In genomic region chr6:133430530-133430929, GRCh38 we compare ENCODE assay signal across 24 cellular contexts.
A peak's percentile ranks its signal among the peaks of the same experiment; 100 is the strongest.
DNase-seq lines count a peak whose midpoint lies in the region; ATAC-seq, FAIRE-seq and TF ChIP-seq lines count a peak whose summit lies in the region.
"Had no signal": no experiment of that assay in that cellular context is flagged by ENCODE, and none has a peak within 500 bp of the region (broad histone marks: within the 10 kb centered on the region; RNA-seq: fewer than 3 reads in every experiment).

No MANE protein-coding gene starts in this region.

- H3K4me1 ChIP-seq in SJCRH30, result peaks cover 46% of the 10 kb centered on the region
- H3K4me1 ChIP-seq in gastrocnemius medialis, result peaks cover 51 to 65% of the 10 kb centered on the region in 2 donors

- no peak overlapping the region for H3K4me3 ChIP-seq in SJCRH30
- no peak overlapping the region for H3K4me3 ChIP-seq in gastrocnemius medialis
- H3K4me3 ChIP-seq: A549; BLaER1 treated with 17β-estradiol and CSF1 and Interleukin-3, amounts not matched to agents 10 nM and 100 nM; GM23338 had no signal

- H3K27ac Mint-ChIP-seq in nephron, result peak overlapping the region in 2 of 3 experiments; percentile 8 to 62
- no peak overlapping the region for H3K27ac Mint-ChIP-seq in T-helper 2 cell treated with Interferon-gamma antibody and Interleukin-4, amounts not matched to agents 5 μg/mL and 100 μg/mL, for 36 hours
- H3K27ac Mint-ChIP-seq: CD14-positive monocyte; CD4-positive, alpha-beta T cell; CD8-positive, alpha-beta memory T cell; H9; HFFc6 had no signal

- H3K4me3 Mint-ChIP-seq in nephron, result no peak overlapping the region
- no peak overlapping the region for H3K4me3 Mint-ChIP-seq in T-helper 2 cell treated with Interferon-gamma antibody and Interleukin-4, amounts not matched to agents 5 μg/mL and 100 μg/mL, for 36 hours
- H3K4me3 Mint-ChIP-seq: CD14-positive monocyte; CD4-positive, alpha-beta T cell; CD8-positive, alpha-beta memory T cell; GM23338; H9; HFFc6 had no signal

- intact Hi-C loops in gastrocnemius medialis (cut with DNase I; ENCODE audit: low total_unique reads), result loop anchor here (5.0 to 10.0 kb wide), 3 partner anchors 68 to 1474 kb away; partner anchors contain the start of gene RPS12

- FAIRE-seq in A204.1 (lab: Jason Lieb, UNC), result peak; percentile 11
- FAIRE-seq: A549, D721Med, GM19239 had no signal

- no peaks in the 10 kb centered on the region for H3K9me3 ChIP-seq in SJCRH30 (replicated peaks)
- no peaks in the 10 kb centered on the region for H3K9me3 ChIP-seq in gastrocnemius medialis
- H3K9me3 ChIP-seq: A549, BE2C had no signal

- TF ChIP-seq CTCF in nephron (IDR thresholded peaks at IDR 0.05; ENCODE audit: unreplicated experiment in 3 of 3) (no peak), gastrocnemius medialis (IDR thresholded peaks at IDR 0.05 in 4 of 5, conservative IDR thresholded peaks at IDR 0.05 in 1 of 5) (no peak)

- no peaks in the 10 kb centered on the region for H3K9me3 Mint-ChIP-seq in nephron
- H3K9me3 Mint-ChIP-seq in T-helper 2 cell treated with Interferon-gamma antibody and Interleukin-4, amounts not matched to agents 5 μg/mL and 100 μg/mL, for 36 hours, result no peaks in the 10 kb centered on the region
- H3K9me3 Mint-ChIP-seq: CD8-positive, alpha-beta memory T cell; GM23338; H9 had no signal

- H3K36me3 ChIP-seq in SJCRH30 (no peaks in the 10 kb centered on the region), gastrocnemius medialis (no peaks in the 10 kb centered on the region)

- H3K27ac ChIP-seq in SJCRH30 (peak overlapping the region; percentile 95; the same call in 1 of the 2 replicates), gastrocnemius medialis (peak overlapping the region; percentile 85 to 89 (median 87))
- H3K27ac ChIP-seq: 22Rv1; A549; BLaER1 treated with 17β-estradiol and CSF1 and Interleukin-3, amounts not matched to agents 10 nM and 100 nM had no signal

- no peak for TF ChIP-seq POLR2A in gastrocnemius medialis (IDR thresholded peaks at IDR 0.05)

- no peak for DNase-seq in SJCRH30
- DNase-seq in gastrocnemius medialis, result no peak
- no peak for DNase-seq in activated T-cell treated with anti-CD3 and anti-CD28 coated beads for 4 hours
- DNase-seq in COR-L47 (lab: John Stamatoyannopoulos, UW), result no peak
- no peak for DNase-seq in T-helper 2 cell treated with Interferon-gamma antibody and Interleukin-4, amounts not matched to agents 5 μg/mL and 100 μg/mL, for 36 hours (ENCODE audit: low spot score)
- DNase-seq: ACHN; AML-193; BE2C; CD4-positive, alpha-beta T cell; CD8-positive, alpha-beta memory T cell; DMS 273 treated with DMSO at 0.1 percent for 48 hours; DMS79 treated with DMSO at 0.1 percent for 48 hours; H9; HFFc6 had no signal

- no peaks in the 10 kb centered on the region for H3K27me3 Mint-ChIP-seq in nephron (ENCODE audit: low read depth)
- no peaks in the 10 kb centered on the region for H3K27me3 Mint-ChIP-seq in T-helper 2 cell treated with Interferon-gamma antibody and Interleukin-4, amounts not matched to agents 5 μg/mL and 100 μg/mL, for 36 hours (ENCODE audit: low read depth)
- H3K27me3 Mint-ChIP-seq: CD4-positive, alpha-beta T cell had no signal

- ATAC-seq in gastrocnemius medialis, result no peak
- ATAC-seq: A549, HCT116 had no signal

- H3K27me3 ChIP-seq in SJCRH30 (no peaks in the 10 kb centered on the region), gastrocnemius medialis (no peaks in the 10 kb centered on the region)
- H3K27me3 ChIP-seq: BE2C; BLaER1 treated with 17β-estradiol and CSF1 and Interleukin-3, amounts not matched to agents 10 nM and 100 nM had no signal

- H3K4me1 Mint-ChIP-seq in nephron, result peaks cover 70% of the 10 kb centered on the region
- no peaks in the 10 kb centered on the region for H3K4me1 Mint-ChIP-seq in T-helper 2 cell treated with Interferon-gamma antibody and Interleukin-4, amounts not matched to agents 5 μg/mL and 100 μg/mL, for 36 hours (ENCODE audit: low read depth)
- H3K4me1 Mint-ChIP-seq: CD14-positive monocyte; CD8-positive, alpha-beta memory T cell had no signal

- H3K36me3 Mint-ChIP-seq in nephron (ENCODE audit: low read depth), result peaks cover 9% of the 10 kb centered on the region
- H3K36me3 Mint-ChIP-seq in T-helper 2 cell treated with Interferon-gamma antibody and Interleukin-4, amounts not matched to agents 5 μg/mL and 100 μg/mL, for 36 hours (ENCODE audit: low read depth), result no peaks in the 10 kb centered on the region
- H3K36me3 Mint-ChIP-seq: CD14-positive monocyte; CD8-positive, alpha-beta memory T cell had no signal

- in situ Hi-C loops in gastrocnemius medialis (cut with MboI; ENCODE audit: low sequenced_read_pairs in 4 of 4), result loop anchor here in 1 of 4 donors (10.0 kb wide), 1 partner anchor 186 kb away; the partner anchor contains the start of gene EYA4
